In genomic region chr20:32204485-32205115, GRCh38 we compare ENCODE assay signal across 9 cellular contexts. TPM values are rescaled to one million over a fixed set of nuclear protein-coding genes. Genes with fewer than 3 reads are reported as not detected.
DNase-seq lines count a peak whose midpoint lies in the region; ATAC-seq and TF ChIP-seq lines count a peak whose summit lies in the region.
"Had no signal": no experiment of that assay in that cellular context is flagged by ENCODE, and none has a peak within 500 bp of the region (broad histone marks: within the 10 kb centered on the region; RNA-seq: fewer than 3 reads in every experiment).

No MANE protein-coding gene starts in this region.

- TF ChIP-seq EP300 in transverse colon (IDR thresholded peaks at IDR 0.05; ENCODE audit: low read depth) = no peak

- no peak for ATAC-seq in HG02623 (IDR thresholded peaks at IDR 0.05; ENCODE audit: unreplicated experiment)

- H3K4me3 Mint-ChIP-seq in activated naive CD4-positive, alpha-beta T cell treated with anti-CD3 and anti-CD28 coated beads, Interleukin-2, amount 50 U/mL, for 24 hours = peak overlapping the region; percentile 100

- H3K27me3 Mint-ChIP-seq in activated naive CD4-positive, alpha-beta T cell treated with anti-CD3 and anti-CD28 coated beads, Interleukin-2, amount 50 U/mL, for 24 hours = no peaks in the 10 kb centered on the region

- H3K27me3 ChIP-seq in mononuclear cell (ENCODE audit: insufficient read depth, low read length) = no peaks in the 10 kb centered on the region
- H3K27me3 ChIP-seq in transverse colon = no peaks in the 10 kb centered on the region
- no peaks in the 10 kb centered on the region for H3K27me3 ChIP-seq in MG63

- H3K36me3 ChIP-seq in transverse colon (peaks cover 0 to 13% (median 5%) of the 10 kb centered on the region in 4 donors), MG63 (peaks cover 34% of the 10 kb centered on the region)

- in situ Hi-C loops in transverse colon (cut with MboI; ENCODE audit: low pct_ligation_motif_present in 1 of 4, low pct_unique_long_range_greater_than_20kb in 1 of 4, low sequenced_read_pairs in 3 of 4) = no loop called here

- H3K27ac Mint-ChIP-seq in activated naive CD4-positive, alpha-beta T cell treated with anti-CD3 and anti-CD28 coated beads, Interleukin-2, amount 50 U/mL, for 24 hours = peak overlapping the region; percentile 99

- H3K4me1 ChIP-seq in mononuclear cell (ENCODE audit: insufficient read depth, low read length) (peaks cover 81% of the 10 kb centered on the region), transverse colon (peaks cover 41 to 64% (median 52%) of the 10 kb centered on the region in 4 donors)

- H3K36me3 Mint-ChIP-seq in activated naive CD4-positive, alpha-beta T cell treated with anti-CD3 and anti-CD28 coated beads, Interleukin-2, amount 50 U/mL, for 24 hours = peaks cover 42% of the 10 kb centered on the region

- intact Hi-C loops in transverse colon (cut with DNase I; ENCODE audit: low total_unique reads) = no loop called here

- no peak for DNase-seq in activated naive CD4-positive, alpha-beta T cell (lab: John Stamatoyannopoulos, UW)
- DNase-seq in transverse colon (no peak), ureter (ENCODE audit: low spot score) (no peak), MG63 (no peak)
- DNase-seq: central memory CD4-positive, alpha-beta T cell had no signal

- peak overlapping the region; percentile 75 for H3K27ac ChIP-seq in angular gyrus (ENCODE audit: low read depth, low read length)
- peak overlapping the region; percentile 83 to 96 (median 92) for H3K27ac ChIP-seq in transverse colon

- TF ChIP-seq CTCF in transverse colon (IDR thresholded peaks at IDR 0.05) = no peak

- peaks cover 69% of the 10 kb centered on the region for H3K4me1 Mint-ChIP-seq in activated naive CD4-positive, alpha-beta T cell treated with anti-CD3 and anti-CD28 coated beads, Interleukin-2, amount 50 U/mL, for 24 hours

- H3K9me3 ChIP-seq in mononuclear cell (ENCODE audit: low read depth, low read length) (no peaks in the 10 kb centered on the region), transverse colon (no peaks in the 10 kb centered on the region), MG63 (no peaks in the 10 kb centered on the region)

- H3K9me3 Mint-ChIP-seq in activated naive CD4-positive, alpha-beta T cell treated with anti-CD3 and anti-CD28 coated beads, Interleukin-2, amount 50 U/mL, for 24 hours = no peaks in the 10 kb centered on the region

- WGBS in transverse colon (ENCODE audit: low coverage in 1 of 2), 2 donors = 45 to 50% methylated on average over 2 of the region's 2 CpGs

- no peak for TF ChIP-seq POLR2A in transverse colon (IDR thresholded peaks at IDR 0.05)

- peak overlapping the region; percentile 18 for H3K4me3 ChIP-seq in mononuclear cell (ENCODE audit: low read length)
- peak overlapping the region in 1 of 4 donors; percentile 99 for H3K4me3 ChIP-seq in transverse colon
- no peak overlapping the region for H3K4me3 ChIP-seq in MG63

RNA-seq across cellular contexts. Expression of gene PLAGL2, which starts 2.9 kb away (rescaled TPM):
- total RNA-seq in mononuclear cell (14.1 TPM), transverse colon (10 to 100 TPM in 2 of 4 donors, 1 to 10 TPM in 2; 6.6 to 24.9 (median 11.8) TPM), ureter (17.4 TPM)
- total RNA-seq in MG63 (2014; rRNA removed; shearing (Covaris generic); ENCODE audit: low replicate concordance) = 0.40 and 0.49 TPM in 2 replicates

RNA-seq across cellular contexts. Expression of gene POFUT1, which starts 3.1 kb away (rescaled TPM):
- total RNA-seq in mononuclear cell (7.2 TPM), transverse colon (10 to 100 TPM; 13.8 to 96.1 (median 49.6) TPM), ureter (55.2 TPM)
- 42.7 and 56.6 TPM in 2 replicates for total RNA-seq in MG63 (2014; rRNA removed; shearing (Covaris generic); ENCODE audit: low replicate concordance)
